In genomic region chr20:59848182-59848581, GRCh38 we compare ENCODE assay signal across 27 cellular contexts.
"Had no signal": no experiment of that assay in that cellular context is flagged by ENCODE, and none has a peak within 500 bp of the region (broad histone marks: within the 10 kb centered on the region; RNA-seq: fewer than 3 reads in every experiment).

No MANE protein-coding gene starts in this region.

- H3K4me1 Mint-ChIP-seq: endodermal cell; memory B cell; naive thymus-derived CD4-positive, alpha-beta T cell; nephron; stimulated activated effector memory CD8-positive, alpha-beta T cell treated with anti-CD3 and anti-CD28 coated beads, Interleukin-12 subunit alpha, Interleukin-12 subunit beta, amount 100 ng/mL, for 72 hours had no signal

- H3K27me3 ChIP-seq: colonic mucosa, foreskin keratinocyte, gastroesophageal sphincter, heart left ventricle, right atrium auricular region, stomach, thyroid gland had no signal

- H3K9me3 Mint-ChIP-seq: dendritic cell treated with granulocyte-macrophage colony-stimulating factor and Interleukin-4, amounts not matched to agents 40 ng/mL and 50 ng/mL, for 4 days; endodermal cell; memory B cell; naive thymus-derived CD4-positive, alpha-beta T cell; nephron; stimulated activated effector memory CD8-positive, alpha-beta T cell treated with anti-CD3 and anti-CD28 coated beads, Interleukin-12 subunit alpha, Interleukin-12 subunit beta, amount 100 ng/mL, for 72 hours had no signal

- H3K9me3 ChIP-seq: colonic mucosa, esophagus muscularis mucosa, gastroesophageal sphincter, heart left ventricle, prostate gland, right atrium auricular region, stomach, thyroid gland had no signal

- H3K27ac ChIP-seq: colonic mucosa, esophagus muscularis mucosa, foreskin keratinocyte, gastroesophageal sphincter, heart left ventricle, prostate gland, right atrium auricular region, stomach, thyroid gland had no signal

- DNase-seq: colonic mucosa; effector CD8-positive, alpha-beta T cell; endodermal cell; foreskin keratinocyte; heart left ventricle; hippocampal formation; left cardiac atrium; naive thymus-derived CD4-positive, alpha-beta T cell; nucleus accumbens; stimulated activated CD4-positive, alpha-beta T cell treated with anti-CD3 and anti-CD28 coated beads, Interleukin-2, amount 100 ng/mL, for 24 hours; stimulated activated CD4-positive, alpha-beta T cell treated with anti-CD3 and anti-CD28 coated beads, Interleukin-4, amount 100 ng/mL, for 24 hours; stimulated activated naive CD4-positive, alpha-beta T cell treated with Interleukin-2 at 50 U/mL for 16 hours; stomach; thyroid gland; trophoblast cell had no signal

- H3K4me3 Mint-ChIP-seq: dendritic cell treated with granulocyte-macrophage colony-stimulating factor and Interleukin-4, amounts not matched to agents 40 ng/mL and 50 ng/mL, for 4 days; endodermal cell; memory B cell; naive thymus-derived CD4-positive, alpha-beta T cell; nephron; stimulated activated effector memory CD8-positive, alpha-beta T cell treated with anti-CD3 and anti-CD28 coated beads, Interleukin-12 subunit alpha, Interleukin-12 subunit beta, amount 100 ng/mL, for 72 hours had no signal

- H3K4me1 ChIP-seq: colonic mucosa, esophagus muscularis mucosa, gastroesophageal sphincter, heart left ventricle, prostate gland, right atrium auricular region, stomach, thyroid gland had no signal

- H3K36me3 ChIP-seq: colonic mucosa, esophagus muscularis mucosa, gastroesophageal sphincter, prostate gland, right atrium auricular region, stomach, thyroid gland had no signal

- FAIRE-seq: endothelial cell of umbilical vein, islet of Langerhans had no signal

- H3K36me3 Mint-ChIP-seq: memory B cell; naive thymus-derived CD4-positive, alpha-beta T cell; stimulated activated effector memory CD8-positive, alpha-beta T cell treated with anti-CD3 and anti-CD28 coated beads, Interleukin-12 subunit alpha, Interleukin-12 subunit beta, amount 100 ng/mL, for 72 hours had no signal

- H3K4me3 ChIP-seq: colonic mucosa, esophagus muscularis mucosa, gastroesophageal sphincter, heart left ventricle, lung, prostate gland, right atrium auricular region, stomach, thyroid gland had no signal

- H3K27me3 Mint-ChIP-seq: dendritic cell treated with granulocyte-macrophage colony-stimulating factor and Interleukin-4, amounts not matched to agents 40 ng/mL and 50 ng/mL, for 4 days; memory B cell had no signal

- ATAC-seq: foreskin keratinocyte; gastroesophageal sphincter; left cardiac atrium; naive thymus-derived CD4-positive, alpha-beta T cell; sciatic nerve; stimulated activated effector memory CD8-positive, alpha-beta T cell treated with anti-CD3 and anti-CD28 coated beads, Interleukin-12 subunit alpha, Interleukin-12 subunit beta, amount 100 ng/mL, for 72 hours had no signal

- H3K27ac Mint-ChIP-seq: dendritic cell treated with granulocyte-macrophage colony-stimulating factor and Interleukin-4, amounts not matched to agents 40 ng/mL and 50 ng/mL, for 4 days; endodermal cell; memory B cell; naive thymus-derived CD4-positive, alpha-beta T cell; nephron; stimulated activated effector memory CD8-positive, alpha-beta T cell treated with anti-CD3 and anti-CD28 coated beads, Interleukin-12 subunit alpha, Interleukin-12 subunit beta, amount 100 ng/mL, for 72 hours had no signal
